In the genomic region with DNA sequence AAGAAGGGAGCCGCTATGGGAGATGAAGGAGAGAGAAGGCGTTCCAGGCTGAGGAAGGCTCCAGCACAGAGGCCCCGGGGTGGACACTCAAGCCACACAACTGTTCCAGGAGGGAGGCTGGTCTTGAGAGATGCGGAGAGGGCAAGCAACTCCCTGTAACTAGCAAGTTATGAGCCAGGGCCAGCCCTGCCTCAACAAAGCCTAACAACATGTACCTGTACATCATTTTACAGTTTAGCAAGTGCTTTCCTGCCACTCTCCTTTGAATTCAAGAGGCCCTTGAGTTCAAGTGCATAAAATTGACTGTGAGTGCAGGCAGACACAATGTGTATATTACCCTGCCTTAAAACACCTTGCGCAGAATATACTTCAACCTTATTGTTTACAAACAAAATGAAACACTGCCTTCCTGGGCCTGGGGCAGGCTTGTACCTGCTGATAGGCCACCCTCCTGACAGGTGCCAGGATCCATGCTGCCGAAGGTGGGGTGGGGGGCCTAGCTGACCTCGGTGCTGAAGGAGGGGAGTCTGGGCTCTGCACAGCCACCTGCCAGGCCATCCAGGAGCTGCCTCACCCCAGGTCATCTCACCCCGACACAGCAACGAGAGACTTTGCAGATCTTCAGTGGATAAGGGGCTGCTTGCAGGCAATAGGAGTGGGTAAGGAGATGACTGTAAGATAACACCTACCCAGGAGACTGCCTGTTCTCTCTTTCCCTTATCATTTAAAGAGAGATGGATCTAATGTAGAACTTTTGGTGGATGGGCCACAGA, we compare ENCODE assay signal across 13 cellular contexts.
A peak's percentile ranks its signal among the peaks of the same experiment; 100 is the strongest.
DNase-seq lines count a peak whose midpoint lies in the region; ATAC-seq and TF ChIP-seq lines count a peak whose summit lies in the region.
"Had no signal": no experiment of that assay in that cellular context is flagged by ENCODE, and none has a peak within 500 bp of the region (broad histone marks: within the 10 kb centered on the region; RNA-seq: fewer than 3 reads in every experiment).

No MANE protein-coding gene starts in this region.

- H3K36me3 ChIP-seq in heart right ventricle (no peaks in the 10 kb centered on the region), upper lobe of left lung (no peaks in the 10 kb centered on the region)

- no peak for TF ChIP-seq POLR2A in upper lobe of left lung (IDR thresholded peaks at IDR 0.05)

- 55 to 63% methylated on average over 9 of the region's 9 CpGs for WGBS in heart right ventricle, 2 donors
- 80 to 83% methylated on average over 8 to 9 of the region's 9 CpGs for WGBS in upper lobe of left lung, 2 donors

- H3K27ac Mint-ChIP-seq in activated CD8-positive, alpha-beta T cell treated with anti-CD3 and anti-CD28 coated beads, Interleukin-2, amount 10 ng/mL, durations not matched to agents 7 days and 5 days = no peak overlapping the region
- no peak overlapping the region for H3K27ac Mint-ChIP-seq in activated CD8-positive, alpha-beta T cell treated with anti-CD3 and anti-CD28 coated beads for 36 hours
- H3K27ac Mint-ChIP-seq: activated T-helper 2 cell treated with anti-CD3 and anti-CD28 coated beads, Interferon-gamma antibody, Interleukin-2, Interleukin-4, amounts not matched to agents 10 μg/mL and 5 μg/mL and 100 μg/mL, durations not matched to agents 14 hours and 24 hours and 36 hours had no signal

- no peaks in the 10 kb centered on the region for H3K27me3 ChIP-seq in heart right ventricle
- H3K27me3 ChIP-seq in upper lobe of left lung = no peaks in the 10 kb centered on the region

- peak; percentile 15 for ATAC-seq in activated CD8-positive, alpha-beta T cell treated with anti-CD3 and anti-CD28 coated beads, Interleukin-2, amount 10 ng/mL, durations not matched to agents 7 days and 5 days
- ATAC-seq in activated CD8-positive, alpha-beta T cell treated with anti-CD3 and anti-CD28 coated beads for 36 hours = no peak
- no peak for ATAC-seq in heart right ventricle
- peak; percentile 2 to 53 for ATAC-seq in upper lobe of left lung (ENCODE audit: low FRiP score in 2 of 2)

- no peak for TF ChIP-seq CTCF in activated CD8-positive, alpha-beta T cell treated with anti-CD3 and anti-CD28 coated beads for 36 hours (IDR thresholded peaks at IDR 0.05)
- TF ChIP-seq CTCF in heart right ventricle (IDR thresholded peaks at IDR 0.05) (no peak), upper lobe of left lung (IDR thresholded peaks at IDR 0.05) (no peak)

- CTCF ChIA-PET in activated CD8-positive, alpha-beta T cell treated with anti-CD3 and anti-CD28 coated beads, Interleukin-2, amount 10 ng/mL, durations not matched to agents 7 days and 5 days (lab: Charles Lee) = interaction anchor here (1.3 kb wide), 1 partner anchor 21 kb away, joined by 3 read pairs; no protein-coding TSS in a partner anchor
- CTCF ChIA-PET in activated CD8-positive, alpha-beta T cell treated with anti-CD3 and anti-CD28 coated beads for 36 hours (lab: Charles Lee) = no interaction called here

- TF ChIP-seq EP300 in upper lobe of left lung (IDR thresholded peaks at IDR 0.05) = no peak

- H3K4me1 Mint-ChIP-seq in activated CD8-positive, alpha-beta T cell treated with anti-CD3 and anti-CD28 coated beads, Interleukin-2, amount 10 ng/mL, durations not matched to agents 7 days and 5 days (ENCODE audit: low read depth) = no peaks in the 10 kb centered on the region
- H3K4me1 Mint-ChIP-seq in activated CD8-positive, alpha-beta T cell treated with anti-CD3 and anti-CD28 coated beads for 36 hours (ENCODE audit: low read depth) = peaks cover 9% of the 10 kb centered on the region

- DNase-seq in activated CD8-positive, alpha-beta T cell treated with anti-CD3 and anti-CD28 coated beads, Interleukin-2, amount 10 ng/mL, durations not matched to agents 7 days and 5 days = no peak
- DNase-seq in activated CD8-positive, alpha-beta T cell treated with anti-CD3 and anti-CD28 coated beads for 36 hours = no peak
- DNase-seq in NCI-H345 (lab: John Stamatoyannopoulos, UW) (peak; percentile 97), heart right ventricle (no peak), upper lobe of left lung (peak in 1 of 2 donors; percentile 62), GM03348 (ENCODE audit: low spot score) (no peak), NOMO-1 (lab: John Stamatoyannopoulos, UW; ENCODE audit: unreplicated experiment in 2 of 2) (no peak)
- DNase-seq in activated CD4-positive, alpha-beta T cell treated with anti-CD3 and anti-CD28 coated beads for 4 hours = no peak
- DNase-seq: activated CD8-positive, alpha-beta memory T cell treated with anti-CD3 and anti-CD28 coated beads for 24 hours; naive B cell; stimulated activated naive CD4-positive, alpha-beta T cell had no signal

- POLR2A ChIA-PET in activated CD8-positive, alpha-beta T cell treated with anti-CD3 and anti-CD28 coated beads, Interleukin-2, amount 10 ng/mL, durations not matched to agents 7 days and 5 days (lab: Charles Lee) = no interaction called here
- POLR2A ChIA-PET in activated CD8-positive, alpha-beta T cell treated with anti-CD3 and anti-CD28 coated beads for 36 hours (lab: Charles Lee) = no interaction called here

- no peaks in the 10 kb centered on the region for H3K36me3 Mint-ChIP-seq in activated CD8-positive, alpha-beta T cell treated with anti-CD3 and anti-CD28 coated beads, Interleukin-2, amount 10 ng/mL, durations not matched to agents 7 days and 5 days (ENCODE audit: low read depth)
- no peaks in the 10 kb centered on the region for H3K36me3 Mint-ChIP-seq in activated CD8-positive, alpha-beta T cell treated with anti-CD3 and anti-CD28 coated beads for 36 hours (ENCODE audit: low read depth)
- H3K36me3 Mint-ChIP-seq: naive B cell had no signal

- H3K4me1 ChIP-seq in heart right ventricle (peaks cover 13 to 94% (median 74%) of the 10 kb centered on the region in 9 donors), upper lobe of left lung (peaks cover 3 to 14% (median 12%) of the 10 kb centered on the region in 4 donors)

- no peaks in the 10 kb centered on the region for H3K9me3 Mint-ChIP-seq in activated CD8-positive, alpha-beta T cell treated with anti-CD3 and anti-CD28 coated beads, Interleukin-2, amount 10 ng/mL, durations not matched to agents 7 days and 5 days (ENCODE audit: insufficient read depth)
- H3K9me3 Mint-ChIP-seq in activated CD8-positive, alpha-beta T cell treated with anti-CD3 and anti-CD28 coated beads for 36 hours = no peaks in the 10 kb centered on the region
- H3K9me3 Mint-ChIP-seq: activated T-helper 2 cell treated with anti-CD3 and anti-CD28 coated beads, Interferon-gamma antibody, Interleukin-2, Interleukin-4, amounts not matched to agents 10 μg/mL and 5 μg/mL and 100 μg/mL, durations not matched to agents 14 hours and 24 hours and 36 hours; CD14-positive monocyte; naive B cell had no signal

- H3K9me3 ChIP-seq in heart right ventricle (no peaks in the 10 kb centered on the region), upper lobe of left lung (no peaks in the 10 kb centered on the region)

- no peak overlapping the region for H3K4me3 Mint-ChIP-seq in activated CD8-positive, alpha-beta T cell treated with anti-CD3 and anti-CD28 coated beads, Interleukin-2, amount 10 ng/mL, durations not matched to agents 7 days and 5 days
- no peak overlapping the region for H3K4me3 Mint-ChIP-seq in activated CD8-positive, alpha-beta T cell treated with anti-CD3 and anti-CD28 coated beads for 36 hours
- H3K4me3 Mint-ChIP-seq: CD14-positive monocyte, naive B cell had no signal

- no peak overlapping the region for H3K4me3 ChIP-seq in heart right ventricle
- no peak overlapping the region for H3K4me3 ChIP-seq in upper lobe of left lung

- no peaks in the 10 kb centered on the region for H3K27me3 Mint-ChIP-seq in activated CD8-positive, alpha-beta T cell treated with anti-CD3 and anti-CD28 coated beads, Interleukin-2, amount 10 ng/mL, durations not matched to agents 7 days and 5 days (ENCODE audit: low read depth)
- no peaks in the 10 kb centered on the region for H3K27me3 Mint-ChIP-seq in activated CD8-positive, alpha-beta T cell treated with anti-CD3 and anti-CD28 coated beads for 36 hours
- H3K27me3 Mint-ChIP-seq: naive B cell had no signal

- H3K27ac ChIP-seq in heart right ventricle (peak overlapping the region in 8 of 10 donors; percentile 5 to 92 (median 68)), upper lobe of left lung (no peak overlapping the region)

- intact Hi-C loops in activated CD8-positive, alpha-beta T cell treated with anti-CD3 and anti-CD28 coated beads for 36 hours (cut with micrococcal nuclease) = no loop called here
- intact Hi-C loops in heart right ventricle (cut with DNase I) = loop anchor here in 2 of 10 donors (5.0 kb wide), 1 partner anchor 78 kb away; a partner anchor contains a TSS

Comparison
In these comparisons a context has a peak if more than half of its experiments do, and no peak if none do; other contexts are left out.
1. ATAC-seq: peak in activated CD8-positive, alpha-beta T cell treated with anti-CD3 and anti-CD28 coated beads, Interleukin-2, amount 10 ng/mL, durations not matched to agents 7 days and 5 days (single experiment) and upper lobe of left lung (2 of 2); none in activated CD8-positive, alpha-beta T cell treated with anti-CD3 and anti-CD28 coated beads for 36 hours (single experiment) and heart right ventricle (0 of 8).
2. H3K27ac ChIP-seq: peak in heart right ventricle (8 of 10); none in upper lobe of left lung (0 of 4).